18 cellular contexts compared by ENCODE assay signal in genomic region chr12:105018001-105018400, GRCh38. TPM values are rescaled to one million over a fixed set of nuclear protein-coding genes. Genes with fewer than 3 reads are reported as not detected.
DNase-seq lines count a peak whose midpoint lies in the region; ATAC-seq lines count a peak whose summit lies in the region.
"Had no signal": no experiment of that assay in that cellular context is flagged by ENCODE, and none has a peak within 500 bp of the region (broad histone marks: within the 10 kb centered on the region; RNA-seq: fewer than 3 reads in every experiment).

No MANE protein-coding gene starts in this region.

- ATAC-seq in activated T-cell treated with anti-CD3 and anti-CD28 coated beads, Interleukin-2, amount 50 U/mL, for 72 hours (replicated peaks in 1 of 2), result peak; percentile 34 to 53

- H3K27ac Mint-ChIP-seq in activated T-cell treated with anti-CD3 and anti-CD28 coated beads, Interleukin-2, amount 50 U/mL, for 72 hours, result no peak overlapping the region
- H3K27ac Mint-ChIP-seq: HFFc6 had no signal

- peaks cover 2 to 7% of the 10 kb centered on the region in 2 donors for H3K36me3 Mint-ChIP-seq in activated T-cell treated with anti-CD3 and anti-CD28 coated beads, Interleukin-2, amount 50 U/mL, for 72 hours (ENCODE audit: insufficient read depth in 2 of 2)

- peak overlapping the region; percentile 24 for H3K27ac ChIP-seq in epithelial cell of prostate

- H3K4me1 Mint-ChIP-seq in activated T-cell treated with anti-CD3 and anti-CD28 coated beads, Interleukin-2, amount 50 U/mL, for 72 hours (ENCODE audit: low read depth), result peaks cover 4% of the 10 kb centered on the region

- H3K9me3 Mint-ChIP-seq in activated T-cell treated with anti-CD3 and anti-CD28 coated beads, Interleukin-2, amount 50 U/mL, for 72 hours, result no peaks in the 10 kb centered on the region
- H3K9me3 Mint-ChIP-seq: HFFc6 had no signal

- no peak for DNase-seq in activated T-cell treated with anti-CD3 and anti-CD28 coated beads, Interleukin-2, amount 50 U/mL, for 72 hours
- DNase-seq in activated T-cell treated with anti-CD3 and anti-CD28 coated beads, Interleukin-2, amount 50 U/mL, for 48 hours, result no peak
- DNase-seq in RKO (ENCODE audit: low spot score) (peak; percentile 45), epithelial cell of prostate (ENCODE audit: low read depth, low spot score) (no peak), NCI-H2196 treated with DMSO at 0.1 percent for 48 hours (lab: John Stamatoyannopoulos, UW; ENCODE audit: unreplicated experiment) (no peak), NCI-H2029 (lab: John Stamatoyannopoulos, UW) (no peak), NCI-H510A (lab: John Stamatoyannopoulos, UW) (no peak), germinal center (ENCODE audit: low spot score) (no peak)
- DNase-seq: COR-L47, GOT3, HFFc6, MG63, NCI-H1105, NCI-H187, NCI-H2171 treated with DMSO at 0.1 percent for 48 hours, NCI-H510A treated with DMSO at 0.1 percent for 48 hours, SIG-M5 had no signal

- H3K4me3 Mint-ChIP-seq in activated T-cell treated with anti-CD3 and anti-CD28 coated beads, Interleukin-2, amount 50 U/mL, for 72 hours, result no peak overlapping the region
- H3K4me3 Mint-ChIP-seq: CD14-positive monocyte, HFFc6 had no signal

- H3K27me3 Mint-ChIP-seq in activated T-cell treated with anti-CD3 and anti-CD28 coated beads, Interleukin-2, amount 50 U/mL, for 72 hours (ENCODE audit: low read depth), result no peaks in the 10 kb centered on the region

RNA-seq across cellular contexts. Expression of gene NOPCHAP1, which starts 31.9 kb away (rescaled TPM):
- total RNA-seq in activated T-cell treated with anti-CD3 and anti-CD28 coated beads, Interleukin-2, amount 50 U/mL, for 72 hours, result 10 to 100 TPM; 25.8 to 30.0 TPM

RNA-seq across cellular contexts. Expression of gene SLC41A2, which starts 59.9 kb away (rescaled TPM):
- 10 to 100 TPM; 15.7 to 22.3 TPM for total RNA-seq in activated T-cell treated with anti-CD3 and anti-CD28 coated beads, Interleukin-2, amount 50 U/mL, for 72 hours
